ENCODE assay signal across 2 cellular contexts in the genomic region with DNA sequence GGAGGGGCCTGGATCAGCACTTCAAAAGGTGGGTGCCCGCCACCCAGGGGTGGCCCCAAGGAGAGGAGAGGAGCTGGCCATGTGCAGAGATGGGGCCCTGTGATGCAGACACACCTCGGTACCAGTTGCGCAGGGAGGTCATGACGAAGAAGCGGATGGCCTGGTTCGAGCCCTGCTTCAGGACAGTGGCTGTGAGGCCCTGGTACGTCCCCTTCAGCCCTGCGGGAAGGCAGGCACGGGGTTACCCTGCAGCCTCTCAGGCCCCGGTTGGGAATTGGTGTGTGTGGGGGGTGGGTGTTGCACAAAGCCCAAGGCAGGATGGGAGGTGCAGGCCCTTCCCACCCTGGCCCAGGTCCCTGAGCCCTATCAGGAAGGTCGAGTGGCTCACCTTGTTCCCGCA.
TF ChIP-seq lines count a peak whose summit lies in the region.

No MANE protein-coding gene starts in this region.

TF ChIP-seq in SK-N-SH, 30 proteins besides CTCF, POLR2A, EP300 and RAD21:
- TF ChIP-seq, protein P1, sequence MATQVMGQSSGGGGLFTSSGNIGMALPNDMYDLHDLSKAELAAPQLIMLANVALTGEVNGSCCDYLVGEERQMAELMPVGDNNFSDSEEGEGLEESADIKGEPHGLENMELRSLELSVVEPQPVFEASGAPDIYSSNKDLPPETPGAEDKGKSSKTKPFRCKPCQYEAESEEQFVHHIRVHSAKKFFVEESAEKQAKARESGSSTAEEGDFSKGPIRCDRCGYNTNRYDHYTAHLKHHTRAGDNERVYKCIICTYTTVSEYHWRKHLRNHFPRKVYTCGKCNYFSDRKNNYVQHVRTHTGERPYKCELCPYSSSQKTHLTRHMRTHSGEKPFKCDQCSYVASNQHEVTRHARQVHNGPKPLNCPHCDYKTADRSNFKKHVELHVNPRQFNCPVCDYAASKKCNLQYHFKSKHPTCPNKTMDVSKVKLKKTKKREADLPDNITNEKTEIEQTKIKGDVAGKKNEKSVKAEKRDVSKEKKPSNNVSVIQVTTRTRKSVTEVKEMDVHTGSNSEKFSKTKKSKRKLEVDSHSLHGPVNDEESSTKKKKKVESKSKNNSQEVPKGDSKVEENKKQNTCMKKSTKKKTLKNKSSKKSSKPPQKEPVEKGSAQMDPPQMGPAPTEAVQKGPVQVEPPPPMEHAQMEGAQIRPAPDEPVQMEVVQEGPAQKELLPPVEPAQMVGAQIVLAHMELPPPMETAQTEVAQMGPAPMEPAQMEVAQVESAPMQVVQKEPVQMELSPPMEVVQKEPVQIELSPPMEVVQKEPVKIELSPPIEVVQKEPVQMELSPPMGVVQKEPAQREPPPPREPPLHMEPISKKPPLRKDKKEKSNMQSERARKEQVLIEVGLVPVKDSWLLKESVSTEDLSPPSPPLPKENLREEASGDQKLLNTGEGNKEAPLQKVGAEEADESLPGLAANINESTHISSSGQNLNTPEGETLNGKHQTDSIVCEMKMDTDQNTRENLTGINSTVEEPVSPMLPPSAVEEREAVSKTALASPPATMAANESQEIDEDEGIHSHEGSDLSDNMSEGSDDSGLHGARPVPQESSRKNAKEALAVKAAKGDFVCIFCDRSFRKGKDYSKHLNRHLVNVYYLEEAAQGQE (IDR thresholded peaks at IDR 0.05; ENCODE audit: low read depth, low read length) = no peak
- no peak for TF ChIP-seq RCOR1 (IDR thresholded peaks at IDR 0.05; ENCODE audit: low read length)
- no peak for TF ChIP-seq NRF1 (IDR thresholded peaks at IDR 0.05; ENCODE audit: low read depth, low read length)
- TF ChIP-seq FOXM1 (IDR thresholded peaks at IDR 0.05; ENCODE audit: low read depth) = no peak
- TF ChIP-seq POLR2AphosphoS5 (IDR thresholded peaks at IDR 0.05; ENCODE audit: low read depth, low read length) = no peak
- TF ChIP-seq PBX3 (IDR thresholded peaks at IDR 0.05) = no peak
- no peak for TF ChIP-seq EZH2phosphoT487 (IDR thresholded peaks at IDR 0.05; ENCODE audit: borderline replicate concordance, low read depth)
- no peak for TF ChIP-seq TEAD4 (IDR thresholded peaks at IDR 0.05; ENCODE audit: borderline replicate concordance, insufficient read depth)
- TF ChIP-seq YY1 (IDR thresholded peaks at IDR 0.05; ENCODE audit: low read depth) = no peak
- no peak for TF ChIP-seq RFX5 (IDR thresholded peaks at IDR 0.05; ENCODE audit: low read length)
- TF ChIP-seq MAX (IDR thresholded peaks at IDR 0.05; ENCODE audit: low read depth) = no peak
- no peak for TF ChIP-seq MXI1 (IDR thresholded peaks at IDR 0.05; ENCODE audit: low read depth, low read length)
- no peak for TF ChIP-seq SMC3 (IDR thresholded peaks at IDR 0.05; ENCODE audit: low read depth, low read length)
- TF ChIP-seq FOXJ3 (CRISPR knock-in tag; IDR thresholded peaks at IDR 0.05) = no peak

TF ChIP-seq in SK-N-SH treated with all-trans-retinoic acid at 6 μM for 48 hours, 23 proteins besides CTCF, POLR2A, EP300 and RAD21:
- no peak for TF ChIP-seq SNAI2 (CRISPR knock-in tag; IDR thresholded peaks at IDR 0.05)
- TF ChIP-seq PATZ1 (CRISPR knock-in tag; IDR thresholded peaks at IDR 0.05; ENCODE audit: borderline replicate concordance) = no peak
- TF ChIP-seq CSDC2 (CRISPR knock-in tag; IDR thresholded peaks at IDR 0.05) = no peak
- TF ChIP-seq ZNF8 (CRISPR knock-in tag; IDR thresholded peaks at IDR 0.05) = no peak
- no peak for TF ChIP-seq ZC3H10 (CRISPR knock-in tag; IDR thresholded peaks at IDR 0.05)
- TF ChIP-seq OSR1 (CRISPR knock-in tag; IDR thresholded peaks at IDR 0.05) = no peak
- no peak for TF ChIP-seq RARB (CRISPR knock-in tag; IDR thresholded peaks at IDR 0.05)
- no peak for TF ChIP-seq ISL1 (CRISPR knock-in tag; IDR thresholded peaks at IDR 0.05)
- no peak for TF ChIP-seq CSRNP3 (CRISPR knock-in tag; IDR thresholded peaks at IDR 0.05)
- no peak for TF ChIP-seq BACH2 (CRISPR knock-in tag; IDR thresholded peaks at IDR 0.05; ENCODE audit: borderline replicate concordance)
- no peak for TF ChIP-seq ZNF70 (CRISPR knock-in tag; IDR thresholded peaks at IDR 0.05)
- TF ChIP-seq PPARA (CRISPR knock-in tag; IDR thresholded peaks at IDR 0.05; ENCODE audit: borderline replicate concordance) = no peak
- TF ChIP-seq ARNTL (CRISPR knock-in tag; IDR thresholded peaks at IDR 0.05; ENCODE audit: borderline replicate concordance, low read depth) = no peak
- no peak for TF ChIP-seq TOX (CRISPR knock-in tag; IDR thresholded peaks at IDR 0.05; ENCODE audit: borderline replicate concordance)
- no peak for TF ChIP-seq ZNF565 (CRISPR knock-in tag; conservative IDR thresholded peaks at IDR 0.05; ENCODE audit: low read depth)
